ENCODE assay signal across 27 cellular contexts in the genomic region with DNA sequence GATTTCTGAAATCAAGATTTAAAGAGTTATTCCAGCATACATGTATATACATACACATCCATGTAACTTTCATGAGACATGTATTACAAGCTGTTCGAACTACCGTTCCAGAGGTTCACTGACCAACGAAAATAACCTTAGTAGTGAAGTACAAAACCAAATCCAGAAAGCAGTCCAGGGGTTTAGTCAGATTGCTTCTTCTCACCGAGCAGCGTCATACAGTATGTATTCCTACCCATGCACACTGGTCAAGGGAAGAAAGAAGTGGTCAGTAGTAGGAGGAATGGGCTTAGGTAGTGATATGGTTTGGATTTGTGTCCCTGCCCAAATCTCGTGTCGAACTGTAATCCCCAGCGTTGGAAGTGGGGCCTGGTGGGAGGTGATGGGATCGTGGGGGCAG. TPM values are rescaled to one million over a fixed set of nuclear protein-coding genes. Genes with fewer than 3 reads are reported as not detected.
A peak's percentile ranks its signal among the peaks of the same experiment; 100 is the strongest.
DNase-seq lines count a peak whose midpoint lies in the region; ATAC-seq, FAIRE-seq and TF ChIP-seq lines count a peak whose summit lies in the region.
"Had no signal": no experiment of that assay in that cellular context is flagged by ENCODE, and none has a peak within 500 bp of the region (broad histone marks: within the 10 kb centered on the region; RNA-seq: fewer than 3 reads in every experiment).

No MANE protein-coding gene starts in this region.

- ATAC-seq in Right ventricle myocardium superior (ENCODE audit: poor library complexity) = peak; percentile 35
- ATAC-seq in right cardiac atrium = peak in 1 of 2 donors; percentile 32
- no peak for ATAC-seq in HepG2
- ATAC-seq in GM19324 (IDR thresholded peaks at IDR 0.05; ENCODE audit: low FRiP score, unreplicated experiment) = no peak
- ATAC-seq: PC-3 had no signal

- no peak for TF ChIP-seq RAD21 in HepG2 (CRISPR knock-in tag; IDR thresholded peaks at IDR 0.05)

- in situ Hi-C loops in HepG2 (cut with HindIII; ENCODE audit: extremely low pct_ligation_motif_present, low pct_unique_long_range_greater_than_20kb) = no loop called here

- CTCF ChIA-PET in HepG2 (lab: Yijun Ruan, JAX; ENCODE audit: low intra/inter-chr PET ratio, low total read pairs) = no interaction called here

- peaks cover 8% of the 10 kb centered on the region for H3K36me3 Mint-ChIP-seq in osteocyte (ENCODE audit: unreplicated experiment)
- H3K36me3 Mint-ChIP-seq: CD14-positive monocyte had no signal

- peaks cover 4% of the 10 kb centered on the region for H3K4me1 Mint-ChIP-seq in osteocyte (ENCODE audit: unreplicated experiment)
- H3K4me1 Mint-ChIP-seq: CD14-positive monocyte; CD8-positive, alpha-beta memory T cell had no signal

- intact Hi-C loops in Right ventricle myocardium superior (cut with DNase I) = loop anchor here (10.0 kb wide), 1 partner anchor 286 kb away; a partner anchor contains a TSS
- intact Hi-C loops in right cardiac atrium (cut with DNase I) = no loop called here
- intact Hi-C loops in HepG2 (cut with micrococcal nuclease; ENCODE audit: unreplicated experiment) = loop anchor here (5.0 kb wide), 1 partner anchor 262 kb away; no protein-coding TSS in a partner anchor

- H3K36me3 ChIP-seq in adipocyte (ENCODE audit: control insufficient read depth, insufficient read depth, low read length, severe bottlenecking) (no peaks in the 10 kb centered on the region), skeletal muscle tissue (ENCODE audit: control insufficient read depth in 3 of 3, insufficient read depth in 3 of 3, low read length in 3 of 3) (no peaks in the 10 kb centered on the region), HepG2 (replicated peaks in 1 of 2; ENCODE audit: control insufficient read depth in 1 of 2, insufficient read depth in 2 of 2, low read length in 2 of 2) (no peaks in the 10 kb centered on the region)
- H3K36me3 ChIP-seq: BE2C, MG63, SJSA1 had no signal

- no peak overlapping the region for H3K27ac Mint-ChIP-seq in osteocyte (ENCODE audit: unreplicated experiment)
- H3K27ac Mint-ChIP-seq: CD14-positive monocyte had no signal

- WGBS in right cardiac atrium = 82% methylated on average over 9 of the region's 9 CpGs
- 97% methylated on average over 9 of the region's 9 CpGs for WGBS in HepG2 (ENCODE audit: low lambda C conversion rate)

- no peaks in the 10 kb centered on the region for H3K27me3 ChIP-seq in adipocyte (replicated peaks; ENCODE audit: control insufficient read depth, insufficient read depth, low read length)
- no peaks in the 10 kb centered on the region for H3K27me3 ChIP-seq in right cardiac atrium (ENCODE audit: control insufficient read depth, insufficient read depth)
- H3K27me3 ChIP-seq in skeletal muscle tissue (ENCODE audit: control insufficient read depth in 3 of 3, insufficient read depth in 3 of 3, low read length in 3 of 3) = no peaks in the 10 kb centered on the region
- no peaks in the 10 kb centered on the region for H3K27me3 ChIP-seq in HepG2 (ENCODE audit: control insufficient read depth in 1 of 2, insufficient read depth in 2 of 2, low read length in 2 of 2)
- H3K27me3 ChIP-seq: BE2C, MG63, SJSA1 had no signal

- H3K9me3 Mint-ChIP-seq in osteocyte (ENCODE audit: unreplicated experiment) = peaks cover 8% of the 10 kb centered on the region

- TF ChIP-seq CTCF in osteocyte (IDR thresholded peaks at IDR 0.05) (no peak), HepG2 (CRISPR knock-in tag; IDR thresholded peaks at IDR 0.05) (no peak)

- no peak overlapping the region for H3K4me3 Mint-ChIP-seq in osteocyte (ENCODE audit: unreplicated experiment)
- H3K4me3 Mint-ChIP-seq: CD14-positive monocyte; CD8-positive, alpha-beta memory T cell had no signal

- DNase-seq in adipocyte (ENCODE audit: low read depth) (no peak), Right ventricle myocardium superior (no peak), right cardiac atrium (no peak), osteocyte (ENCODE audit: extremely low spot score, unreplicated experiment) (no peak), HepG2 (ENCODE audit: low spot score) (no peak)
- no peak for DNase-seq in activated effector memory CD4-positive, alpha-beta T cell treated with Interleukin-2 at 50 U/mL for 16 hours
- DNase-seq: 8988T; ACHN; BE2C; CD8-positive, alpha-beta memory T cell; IMR-90; KG1; MG63; NCI-H1105 treated with DMSO at 0.1 percent for 48 hours; NCI-H146; NCI-H1930; NCI-H2107; NCI-H446; NCI-H524 treated with DMSO at 0.1 percent for 48 hours; NCI-H774; PC-3 had no signal

- H3K4me2 ChIP-seq in HepG2 (ENCODE audit: low read depth, low read length) = no peak overlapping the region

- H3K9ac ChIP-seq in adipocyte (ENCODE audit: low read length) (peak overlapping the region; percentile 81), skeletal muscle tissue (ENCODE audit: low read depth in 1 of 3, low read length in 3 of 3) (no peak overlapping the region), HepG2 (ENCODE audit: insufficient read depth, low read depth, low read length) (no peak overlapping the region)

- TF ChIP-seq EP300 in HepG2 (IDR thresholded peaks at IDR 0.05; ENCODE audit: low read depth in 2 of 2, low read length in 2 of 2) = no peak
- TF ChIP-seq EP300 in HepG2 (CRISPR knock-in tag; IDR thresholded peaks at IDR 0.05; ENCODE audit: borderline replicate concordance) = no peak

- H3K79me2 ChIP-seq in HepG2 (ENCODE audit: insufficient read depth, low read length) = no peaks in the 10 kb centered on the region

- H3K9me3 ChIP-seq in adipocyte (ENCODE audit: control insufficient read depth, low read length) = peaks cover 7% of the 10 kb centered on the region
- H3K9me3 ChIP-seq in right cardiac atrium (ENCODE audit: control insufficient read depth, low read length) = no peaks in the 10 kb centered on the region
- H3K9me3 ChIP-seq in skeletal muscle tissue (ENCODE audit: control insufficient read depth in 3 of 3, low read length in 3 of 3) = no peaks in the 10 kb centered on the region
- peaks cover 14% of the 10 kb centered on the region; the same call in 1 of the 2 replicates for H3K9me3 ChIP-seq in HepG2 (ENCODE audit: low read length)
- H3K9me3 ChIP-seq: BE2C had no signal

- BruUV-seq in HepG2 (replicated peaks; lab: Mats Ljungman, UMichigan) = no TSS peak

- H2AFZ ChIP-seq in HepG2 (ENCODE audit: low read length) = no peak overlapping the region

- H3K27ac ChIP-seq in right cardiac atrium (ENCODE audit: low read length) (peak overlapping the region; percentile 66), skeletal muscle tissue (ENCODE audit: low read depth, low read length) (peak overlapping the region; percentile 69), HepG2 (ENCODE audit: extremely low read length, insufficient read depth, low read length) (no peak overlapping the region)
- H3K27ac ChIP-seq: SJSA1 had no signal

- H3K4me3 ChIP-seq in adipocyte (ENCODE audit: low read length) = peak overlapping the region; percentile 66
- H3K4me3 ChIP-seq in right cardiac atrium (ENCODE audit: low read length) = no peak overlapping the region
- H3K4me3 ChIP-seq in skeletal muscle tissue (ENCODE audit: low read length in 3 of 3) = no peak overlapping the region
- H3K4me3 ChIP-seq in HepG2 (replicated peaks in 1 of 3; ENCODE audit: insufficient read depth in 1 of 3, low read depth in 2 of 3, low read length in 3 of 3) = no peak overlapping the region
- H3K4me3 ChIP-seq: MG63, SJSA1 had no signal

- FAIRE-seq in HepG2 (lab: Jason Lieb, UNC) = no peak
- FAIRE-seq: H54, HTR-8/SVneo had no signal

- no peaks in the 10 kb centered on the region for H4K20me1 ChIP-seq in HepG2 (ENCODE audit: insufficient read depth, low read length)

- POLR2A ChIA-PET in HepG2 (lab: Yijun Ruan, JAX) = interaction anchor here (1.4 kb wide), 1 partner anchor 9 kb away, joined by 3 read pairs; no protein-coding TSS in a partner anchor

- no peaks in the 10 kb centered on the region for H3K27me3 Mint-ChIP-seq in osteocyte (ENCODE audit: unreplicated experiment)

- H3K4me1 ChIP-seq in adipocyte (ENCODE audit: control insufficient read depth, insufficient read depth, low read length) = peaks cover 46% of the 10 kb centered on the region
- H3K4me1 ChIP-seq in right cardiac atrium (ENCODE audit: control insufficient read depth, insufficient read depth, low read length) = peaks cover 1% of the 10 kb centered on the region
- H3K4me1 ChIP-seq in skeletal muscle tissue (ENCODE audit: control insufficient read depth in 3 of 3, insufficient read depth in 3 of 3, low read length in 3 of 3) = peaks cover 2 to 13% (median 3%) of the 10 kb centered on the region in 3 donors
- peaks cover 38% of the 10 kb centered on the region for H3K4me1 ChIP-seq in HepG2 (ENCODE audit: insufficient read depth, low read length)
- H3K4me1 ChIP-seq: BE2C had no signal

- TF ChIP-seq POLR2A in HepG2 (IDR thresholded peaks at IDR 0.05; ENCODE audit: insufficient read depth in 1 of 2, low read depth in 2 of 2, low read length in 2 of 2) = no peak

TF ChIP-seq in HepG2, 621 proteins besides CTCF, POLR2A, EP300 and RAD21 (continues in another document):
- TF ChIP-seq ZNF234 (CRISPR knock-in tag; conservative IDR thresholded peaks at IDR 0.05) (no peak), NAIF1 (CRISPR knock-in tag; IDR thresholded peaks at IDR 0.05; ENCODE audit: borderline replicate concordance) (no peak)

RNA-seq across cellular contexts. Expression of gene E2F6, which starts 45.3 kb away (rescaled TPM):
- total RNA-seq in Right ventricle myocardium superior = 12.2 TPM
- 10 to 100 TPM; 15.7 to 19.9 (median 16.2) TPM for total RNA-seq in right cardiac atrium
- polyA plus RNA-seq in right cardiac atrium = 10.9 TPM
- 8.9 TPM for total RNA-seq in skeletal muscle tissue
- total RNA-seq in osteocyte = 14.8 and 16.9 TPM in 2 replicates
- total RNA-seq in HepG2 (2016; rRNA removed; fragmentation: Illumina TruSeq; extraction: Trizol) = 36.0 and 40.1 TPM in 2 replicates
- 13.0 and 13.9 TPM in 2 replicates for total RNA-seq in HepG2 (2016; cell fraction: cytosol; rRNA removed; fragmentation: Illumina TruSeq; extraction: Trizol; ENCODE audit: low read depth)
- total RNA-seq in HepG2 (2016; cell fraction: insoluble cytoplasmic fraction; rRNA removed; fragmentation: Illumina TruSeq; extraction: Trizol) = 36.8 and 38.9 TPM in 2 replicates
- 37.8 and 40.8 TPM in 2 replicates for total RNA-seq in HepG2 (2016; cell fraction: membrane; rRNA removed; fragmentation: Illumina TruSeq; extraction: Trizol)
- total RNA-seq in HepG2 (2016; cell fraction: nucleus; rRNA removed; fragmentation: Illumina TruSeq; extraction: Trizol) = 35.5 and 39.9 TPM in 2 replicates
- 22.6 and 27.3 TPM in 2 replicates for polyA plus RNA-seq in HepG2 (2011; rRNA removed)
- 9.9 and 16.5 TPM in 2 replicates for polyA plus RNA-seq in HepG2 (2011; cell fraction: cytosol; rRNA removed)
- polyA plus RNA-seq in HepG2 (2011; cell fraction: nucleus; rRNA removed) = 15.6 and 16.3 TPM in 2 replicates
- 28.6 and 31.7 TPM in 2 replicates for polyA plus RNA-seq in HepG2 (2012)
- 10.7 and 15.9 TPM in 2 replicates for polyA plus RNA-seq in HepG2 (2016; cell fraction: cytosol; fragmentation: Illumina TruSeq; extraction: Trizol; ENCODE audit: low read depth)
- polyA plus RNA-seq in HepG2 (2016; cell fraction: insoluble cytoplasmic fraction; fragmentation: Illumina TruSeq; extraction: Trizol; ENCODE audit: low read depth) = 49.4 and 50.1 TPM in 2 replicates
- 27.3 and 31.7 TPM in 2 replicates for polyA plus RNA-seq in HepG2 (2016; cell fraction: membrane; fragmentation: Illumina TruSeq; extraction: Trizol; ENCODE audit: low read depth)
- polyA plus RNA-seq in HepG2 (2016; cell fraction: nucleus; fragmentation: Illumina TruSeq; extraction: Trizol; ENCODE audit: insufficient read depth, low read depth) = 72.4 and 76.7 TPM in 2 replicates
- polyA minus RNA-seq in HepG2 (2011; rRNA and poly(A)+ RNA removed; ENCODE audit: low replicate concordance) = 8.6 and 12.9 TPM in 2 replicates
- 10.9 and 11.8 TPM in 2 replicates for polyA minus RNA-seq in HepG2 (2011; cell fraction: cytosol; rRNA and poly(A)+ RNA removed)
- 32.4 and 33.1 TPM in 2 replicates for polyA minus RNA-seq in HepG2 (2011; cell fraction: nucleus; rRNA and poly(A)+ RNA removed)

Comparison
In these comparisons a context has a peak if more than half of its experiments do, and no peak if none do; other contexts are left out.
1. intact Hi-C loops: an anchor here in Right ventricle myocardium superior (10.0 kb wide) and HepG2 (5.0 kb wide); none called in right cardiac atrium.